ENCODE assay signal across 1 cellular context in the genomic region with DNA sequence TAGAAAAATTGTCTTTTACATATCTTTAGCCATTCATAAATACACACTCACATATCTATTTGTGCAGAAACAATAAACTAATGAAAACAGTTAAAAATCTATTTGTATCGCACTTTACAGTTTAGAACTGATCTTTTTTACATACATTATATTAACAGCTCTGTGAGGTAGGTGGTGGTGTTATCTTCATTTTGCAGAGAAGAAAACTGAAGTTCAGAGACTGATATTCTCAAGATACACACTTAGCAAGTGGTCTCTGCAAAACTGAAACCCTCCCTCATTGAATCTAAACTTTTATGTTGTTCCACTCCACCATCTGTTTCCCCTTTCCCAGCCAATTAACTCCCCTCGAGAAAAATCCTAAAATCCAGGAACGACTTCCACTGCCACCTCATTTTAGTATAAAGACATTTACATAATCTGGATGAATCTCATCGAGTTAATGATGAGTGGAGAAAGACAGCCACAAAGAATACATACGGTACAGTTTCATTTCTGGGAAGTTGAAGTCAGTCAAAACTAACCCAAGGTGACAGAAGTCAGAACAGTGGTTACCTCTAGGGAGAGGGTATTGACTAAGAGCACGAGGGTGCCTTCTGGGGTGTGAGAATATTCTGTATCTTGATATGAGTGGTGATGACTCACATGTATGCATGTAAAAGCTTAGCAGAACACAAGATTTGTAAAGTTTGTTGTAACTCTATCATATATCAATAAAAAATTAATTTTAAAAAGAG.
TF ChIP-seq lines count a peak whose summit lies in the region.

No MANE protein-coding gene starts in this region.

TF ChIP-seq in GM12878, 131 proteins besides CTCF, POLR2A, EP300 and RAD21 (continued from another document and continues in another):
- TF ChIP-seq, protein P1, sequence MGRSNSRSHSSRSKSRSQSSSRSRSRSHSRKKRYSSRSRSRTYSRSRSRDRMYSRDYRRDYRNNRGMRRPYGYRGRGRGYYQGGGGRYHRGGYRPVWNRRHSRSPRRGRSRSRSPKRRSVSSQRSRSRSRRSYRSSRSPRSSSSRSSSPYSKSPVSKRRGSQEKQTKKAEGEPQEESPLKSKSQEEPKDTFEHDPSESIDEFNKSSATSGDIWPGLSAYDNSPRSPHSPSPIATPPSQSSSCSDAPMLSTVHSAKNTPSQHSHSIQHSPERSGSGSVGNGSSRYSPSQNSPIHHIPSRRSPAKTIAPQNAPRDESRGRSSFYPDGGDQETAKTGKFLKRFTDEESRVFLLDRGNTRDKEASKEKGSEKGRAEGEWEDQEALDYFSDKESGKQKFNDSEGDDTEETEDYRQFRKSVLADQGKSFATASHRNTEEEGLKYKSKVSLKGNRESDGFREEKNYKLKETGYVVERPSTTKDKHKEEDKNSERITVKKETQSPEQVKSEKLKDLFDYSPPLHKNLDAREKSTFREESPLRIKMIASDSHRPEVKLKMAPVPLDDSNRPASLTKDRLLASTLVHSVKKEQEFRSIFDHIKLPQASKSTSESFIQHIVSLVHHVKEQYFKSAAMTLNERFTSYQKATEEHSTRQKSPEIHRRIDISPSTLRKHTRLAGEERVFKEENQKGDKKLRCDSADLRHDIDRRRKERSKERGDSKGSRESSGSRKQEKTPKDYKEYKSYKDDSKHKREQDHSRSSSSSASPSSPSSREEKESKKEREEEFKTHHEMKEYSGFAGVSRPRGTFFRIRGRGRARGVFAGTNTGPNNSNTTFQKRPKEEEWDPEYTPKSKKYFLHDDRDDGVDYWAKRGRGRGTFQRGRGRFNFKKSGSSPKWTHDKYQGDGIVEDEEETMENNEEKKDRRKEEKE (IDR thresholded peaks at IDR 0.05) = no peak
- TF ChIP-seq PAX5 (IDR thresholded peaks at IDR 0.05; ENCODE audit: borderline replicate concordance, low read depth, low read length) (peak; percentile 95), SMC3 (IDR thresholded peaks at IDR 0.05; ENCODE audit: borderline replicate concordance, low read length) (no peak), BHLHE40 (IDR thresholded peaks at IDR 0.05; ENCODE audit: borderline replicate concordance in 1 of 2, low read depth in 2 of 2, low read length in 1 of 2) (peak; percentile 60 to 77; a peak in 3 of 4 replicates), SMAD5 (IDR thresholded peaks at IDR 0.05; ENCODE audit: low read depth) (no peak), ZNF217 (IDR thresholded peaks at IDR 0.05) (peak; percentile 98), ZZZ3 (IDR thresholded peaks at IDR 0.05; ENCODE audit: control insufficient read depth, insufficient read length, low read depth) (no peak), POLR2AphosphoS2 (IDR thresholded peaks at IDR 0.05; ENCODE audit: low read depth, low read length) (no peak), GABPA (IDR thresholded peaks at IDR 0.05; ENCODE audit: low read depth) (peak; percentile 73), JUND (IDR thresholded peaks at IDR 0.05; ENCODE audit: low read depth, low read length) (no peak), YBX1 (IDR thresholded peaks at IDR 0.05) (no peak), ATF7 (IDR thresholded peaks at IDR 0.05; ENCODE audit: low read depth) (peak; percentile 61; the same call in 1 of the 2 replicates), NRF1 (conservative IDR thresholded peaks at IDR 0.05; ENCODE audit: low read depth, low read length) (no peak), MYB (IDR thresholded peaks at IDR 0.05; ENCODE audit: borderline replicate concordance, low read depth, low read length) (no peak), PML (IDR thresholded peaks at IDR 0.05; ENCODE audit: low read length) (peak; percentile 69; the same call in 1 of the 2 replicates), NR2F1 (conservative IDR thresholded peaks at IDR 0.05) (peak; percentile 90), ESRRA (IDR thresholded peaks at IDR 0.05; ENCODE audit: low read length) (no peak), SMARCA5 (IDR thresholded peaks at IDR 0.05) (no peak), NR2C1 (IDR thresholded peaks at IDR 0.05) (no peak), TBL1XR1 (IDR thresholded peaks at IDR 0.05; ENCODE audit: low read depth, low read length) (peak; percentile 74; the same call in 1 of the 2 replicates), MTA3 (IDR thresholded peaks at IDR 0.05; ENCODE audit: borderline replicate concordance, low read length) (peak; percentile 75; the same call in 1 of the 2 replicates), POLR2AphosphoS5 (IDR thresholded peaks at IDR 0.05; ENCODE audit: low read length) (no peak), CHD2 (IDR thresholded peaks at IDR 0.05; ENCODE audit: borderline replicate concordance, low read depth, low read length) (no peak), NFXL1 (IDR thresholded peaks at IDR 0.05; ENCODE audit: borderline replicate concordance) (no peak), CHD4 (IDR thresholded peaks at IDR 0.05) (no peak), RCOR1 (conservative IDR thresholded peaks at IDR 0.05; ENCODE audit: low read depth, low read length) (no peak), ZSCAN29 (IDR thresholded peaks at IDR 0.05) (no peak), KDM1A (IDR thresholded peaks at IDR 0.05; ENCODE audit: borderline replicate concordance) (no peak), IKZF1 (conservative IDR thresholded peaks at IDR 0.05) (peak; percentile 64), SPI1 (IDR thresholded peaks at IDR 0.05; ENCODE audit: borderline replicate concordance, insufficient read depth, low read depth, low read length) (no peak), CBX5 (IDR thresholded peaks at IDR 0.05; ENCODE audit: low read depth) (no peak), SUZ12 (IDR thresholded peaks at IDR 0.05; ENCODE audit: unreplicated experiment) (no peak), CREB1 (IDR thresholded peaks at IDR 0.05; ENCODE audit: low read depth) (no peak), RAD51 (IDR thresholded peaks at IDR 0.05) (no peak), KLF5 (IDR thresholded peaks at IDR 0.05; ENCODE audit: partially characterized antibody) (no peak)
- TF ChIP-seq, protein P2, sequence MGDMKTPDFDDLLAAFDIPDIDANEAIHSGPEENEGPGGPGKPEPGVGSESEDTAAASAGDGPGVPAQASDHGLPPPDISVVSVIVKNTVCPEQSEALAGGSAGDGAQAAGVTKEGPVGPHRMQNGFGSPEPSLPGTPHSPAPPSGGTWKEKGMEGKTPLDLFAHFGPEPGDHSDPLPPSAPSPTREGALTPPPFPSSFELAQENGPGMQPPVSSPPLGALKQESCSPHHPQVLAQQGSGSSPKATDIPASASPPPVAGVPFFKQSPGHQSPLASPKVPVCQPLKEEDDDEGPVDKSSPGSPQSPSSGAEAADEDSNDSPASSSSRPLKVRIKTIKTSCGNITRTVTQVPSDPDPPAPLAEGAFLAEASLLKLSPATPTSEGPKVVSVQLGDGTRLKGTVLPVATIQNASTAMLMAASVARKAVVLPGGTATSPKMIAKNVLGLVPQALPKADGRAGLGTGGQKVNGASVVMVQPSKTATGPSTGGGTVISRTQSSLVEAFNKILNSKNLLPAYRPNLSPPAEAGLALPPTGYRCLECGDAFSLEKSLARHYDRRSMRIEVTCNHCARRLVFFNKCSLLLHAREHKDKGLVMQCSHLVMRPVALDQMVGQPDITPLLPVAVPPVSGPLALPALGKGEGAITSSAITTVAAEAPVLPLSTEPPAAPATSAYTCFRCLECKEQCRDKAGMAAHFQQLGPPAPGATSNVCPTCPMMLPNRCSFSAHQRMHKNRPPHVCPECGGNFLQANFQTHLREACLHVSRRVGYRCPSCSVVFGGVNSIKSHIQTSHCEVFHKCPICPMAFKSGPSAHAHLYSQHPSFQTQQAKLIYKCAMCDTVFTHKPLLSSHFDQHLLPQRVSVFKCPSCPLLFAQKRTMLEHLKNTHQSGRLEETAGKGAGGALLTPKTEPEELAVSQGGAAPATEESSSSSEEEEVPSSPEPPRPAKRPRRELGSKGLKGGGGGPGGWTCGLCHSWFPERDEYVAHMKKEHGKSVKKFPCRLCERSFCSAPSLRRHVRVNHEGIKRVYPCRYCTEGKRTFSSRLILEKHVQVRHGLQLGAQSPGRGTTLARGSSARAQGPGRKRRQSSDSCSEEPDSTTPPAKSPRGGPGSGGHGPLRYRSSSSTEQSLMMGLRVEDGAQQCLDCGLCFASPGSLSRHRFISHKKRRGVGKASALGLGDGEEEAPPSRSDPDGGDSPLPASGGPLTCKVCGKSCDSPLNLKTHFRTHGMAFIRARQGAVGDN (IDR thresholded peaks at IDR 0.05) = no peak
- TF ChIP-seq, protein P3, sequence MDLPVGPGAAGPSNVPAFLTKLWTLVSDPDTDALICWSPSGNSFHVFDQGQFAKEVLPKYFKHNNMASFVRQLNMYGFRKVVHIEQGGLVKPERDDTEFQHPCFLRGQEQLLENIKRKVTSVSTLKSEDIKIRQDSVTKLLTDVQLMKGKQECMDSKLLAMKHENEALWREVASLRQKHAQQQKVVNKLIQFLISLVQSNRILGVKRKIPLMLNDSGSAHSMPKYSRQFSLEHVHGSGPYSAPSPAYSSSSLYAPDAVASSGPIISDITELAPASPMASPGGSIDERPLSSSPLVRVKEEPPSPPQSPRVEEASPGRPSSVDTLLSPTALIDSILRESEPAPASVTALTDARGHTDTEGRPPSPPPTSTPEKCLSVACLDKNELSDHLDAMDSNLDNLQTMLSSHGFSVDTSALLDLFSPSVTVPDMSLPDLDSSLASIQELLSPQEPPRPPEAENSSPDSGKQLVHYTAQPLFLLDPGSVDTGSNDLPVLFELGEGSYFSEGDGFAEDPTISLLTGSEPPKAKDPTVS (IDR thresholded peaks at IDR 0.05; ENCODE audit: low read depth, low read length) = no peak
- TF ChIP-seq, protein P4, sequence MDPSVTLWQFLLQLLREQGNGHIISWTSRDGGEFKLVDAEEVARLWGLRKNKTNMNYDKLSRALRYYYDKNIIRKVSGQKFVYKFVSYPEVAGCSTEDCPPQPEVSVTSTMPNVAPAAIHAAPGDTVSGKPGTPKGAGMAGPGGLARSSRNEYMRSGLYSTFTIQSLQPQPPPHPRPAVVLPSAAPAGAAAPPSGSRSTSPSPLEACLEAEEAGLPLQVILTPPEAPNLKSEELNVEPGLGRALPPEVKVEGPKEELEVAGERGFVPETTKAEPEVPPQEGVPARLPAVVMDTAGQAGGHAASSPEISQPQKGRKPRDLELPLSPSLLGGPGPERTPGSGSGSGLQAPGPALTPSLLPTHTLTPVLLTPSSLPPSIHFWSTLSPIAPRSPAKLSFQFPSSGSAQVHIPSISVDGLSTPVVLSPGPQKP (IDR thresholded peaks at IDR 0.05; ENCODE audit: low read depth, low read length) = no peak
- TF ChIP-seq, protein P5, sequence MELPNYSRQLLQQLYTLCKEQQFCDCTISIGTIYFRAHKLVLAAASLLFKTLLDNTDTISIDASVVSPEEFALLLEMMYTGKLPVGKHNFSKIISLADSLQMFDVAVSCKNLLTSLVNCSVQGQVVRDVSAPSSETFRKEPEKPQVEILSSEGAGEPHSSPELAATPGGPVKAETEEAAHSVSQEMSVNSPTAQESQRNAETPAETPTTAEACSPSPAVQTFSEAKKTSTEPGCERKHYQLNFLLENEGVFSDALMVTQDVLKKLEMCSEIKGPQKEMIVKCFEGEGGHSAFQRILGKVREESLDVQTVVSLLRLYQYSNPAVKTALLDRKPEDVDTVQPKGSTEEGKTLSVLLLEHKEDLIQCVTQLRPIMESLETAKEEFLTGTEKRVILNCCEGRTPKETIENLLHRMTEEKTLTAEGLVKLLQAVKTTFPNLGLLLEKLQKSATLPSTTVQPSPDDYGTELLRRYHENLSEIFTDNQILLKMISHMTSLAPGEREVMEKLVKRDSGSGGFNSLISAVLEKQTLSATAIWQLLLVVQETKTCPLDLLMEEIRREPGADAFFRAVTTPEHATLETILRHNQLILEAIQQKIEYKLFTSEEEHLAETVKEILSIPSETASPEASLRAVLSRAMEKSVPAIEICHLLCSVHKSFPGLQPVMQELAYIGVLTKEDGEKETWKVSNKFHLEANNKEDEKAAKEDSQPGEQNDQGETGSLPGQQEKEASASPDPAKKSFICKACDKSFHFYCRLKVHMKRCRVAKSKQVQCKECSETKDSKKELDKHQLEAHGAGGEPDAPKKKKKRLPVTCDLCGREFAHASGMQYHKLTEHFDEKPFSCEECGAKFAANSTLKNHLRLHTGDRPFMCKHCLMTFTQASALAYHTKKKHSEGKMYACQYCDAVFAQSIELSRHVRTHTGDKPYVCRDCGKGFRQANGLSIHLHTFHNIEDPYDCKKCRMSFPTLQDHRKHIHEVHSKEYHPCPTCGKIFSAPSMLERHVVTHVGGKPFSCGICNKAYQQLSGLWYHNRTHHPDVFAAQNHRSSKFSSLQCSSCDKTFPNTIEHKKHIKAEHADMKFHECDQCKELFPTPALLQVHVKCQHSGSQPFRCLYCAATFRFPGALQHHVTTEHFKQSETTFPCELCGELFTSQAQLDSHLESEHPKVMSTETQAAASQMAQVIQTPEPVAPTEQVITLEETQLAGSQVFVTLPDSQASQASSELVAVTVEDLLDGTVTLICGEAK (IDR thresholded peaks at IDR 0.05; ENCODE audit: borderline replicate concordance) = no peak; the same call in 1 of the 2 replicates
- TF ChIP-seq, protein P6, sequence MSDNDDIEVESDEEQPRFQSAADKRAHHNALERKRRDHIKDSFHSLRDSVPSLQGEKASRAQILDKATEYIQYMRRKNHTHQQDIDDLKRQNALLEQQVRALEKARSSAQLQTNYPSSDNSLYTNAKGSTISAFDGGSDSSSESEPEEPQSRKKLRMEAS (IDR thresholded peaks at IDR 0.05; ENCODE audit: low read depth, low read length) = no peak
- TF ChIP-seq, protein P7, sequence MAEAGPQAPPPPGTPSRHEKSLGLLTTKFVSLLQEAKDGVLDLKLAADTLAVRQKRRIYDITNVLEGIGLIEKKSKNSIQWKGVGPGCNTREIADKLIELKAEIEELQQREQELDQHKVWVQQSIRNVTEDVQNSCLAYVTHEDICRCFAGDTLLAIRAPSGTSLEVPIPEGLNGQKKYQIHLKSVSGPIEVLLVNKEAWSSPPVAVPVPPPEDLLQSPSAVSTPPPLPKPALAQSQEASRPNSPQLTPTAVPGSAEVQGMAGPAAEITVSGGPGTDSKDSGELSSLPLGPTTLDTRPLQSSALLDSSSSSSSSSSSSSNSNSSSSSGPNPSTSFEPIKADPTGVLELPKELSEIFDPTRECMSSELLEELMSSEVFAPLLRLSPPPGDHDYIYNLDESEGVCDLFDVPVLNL (IDR thresholded peaks at IDR 0.05; ENCODE audit: low read depth, low read length) = no peak
- TF ChIP-seq, protein P8, sequence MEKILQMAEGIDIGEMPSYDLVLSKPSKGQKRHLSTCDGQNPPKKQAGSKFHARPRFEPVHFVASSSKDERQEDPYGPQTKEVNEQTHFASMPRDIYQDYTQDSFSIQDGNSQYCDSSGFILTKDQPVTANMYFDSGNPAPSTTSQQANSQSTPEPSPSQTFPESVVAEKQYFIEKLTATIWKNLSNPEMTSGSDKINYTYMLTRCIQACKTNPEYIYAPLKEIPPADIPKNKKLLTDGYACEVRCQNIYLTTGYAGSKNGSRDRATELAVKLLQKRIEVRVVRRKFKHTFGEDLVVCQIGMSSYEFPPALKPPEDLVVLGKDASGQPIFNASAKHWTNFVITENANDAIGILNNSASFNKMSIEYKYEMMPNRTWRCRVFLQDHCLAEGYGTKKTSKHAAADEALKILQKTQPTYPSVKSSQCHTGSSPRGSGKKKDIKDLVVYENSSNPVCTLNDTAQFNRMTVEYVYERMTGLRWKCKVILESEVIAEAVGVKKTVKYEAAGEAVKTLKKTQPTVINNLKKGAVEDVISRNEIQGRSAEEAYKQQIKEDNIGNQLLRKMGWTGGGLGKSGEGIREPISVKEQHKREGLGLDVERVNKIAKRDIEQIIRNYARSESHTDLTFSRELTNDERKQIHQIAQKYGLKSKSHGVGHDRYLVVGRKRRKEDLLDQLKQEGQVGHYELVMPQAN (conservative IDR thresholded peaks at IDR 0.05) = no peak
- TF ChIP-seq, protein P9, sequence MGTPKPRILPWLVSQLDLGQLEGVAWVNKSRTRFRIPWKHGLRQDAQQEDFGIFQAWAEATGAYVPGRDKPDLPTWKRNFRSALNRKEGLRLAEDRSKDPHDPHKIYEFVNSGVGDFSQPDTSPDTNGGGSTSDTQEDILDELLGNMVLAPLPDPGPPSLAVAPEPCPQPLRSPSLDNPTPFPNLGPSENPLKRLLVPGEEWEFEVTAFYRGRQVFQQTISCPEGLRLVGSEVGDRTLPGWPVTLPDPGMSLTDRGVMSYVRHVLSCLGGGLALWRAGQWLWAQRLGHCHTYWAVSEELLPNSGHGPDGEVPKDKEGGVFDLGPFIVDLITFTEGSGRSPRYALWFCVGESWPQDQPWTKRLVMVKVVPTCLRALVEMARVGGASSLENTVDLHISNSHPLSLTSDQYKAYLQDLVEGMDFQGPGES (IDR thresholded peaks at IDR 0.05) = no peak
